8 cellular contexts compared by ENCODE assay signal in the genomic region with DNA sequence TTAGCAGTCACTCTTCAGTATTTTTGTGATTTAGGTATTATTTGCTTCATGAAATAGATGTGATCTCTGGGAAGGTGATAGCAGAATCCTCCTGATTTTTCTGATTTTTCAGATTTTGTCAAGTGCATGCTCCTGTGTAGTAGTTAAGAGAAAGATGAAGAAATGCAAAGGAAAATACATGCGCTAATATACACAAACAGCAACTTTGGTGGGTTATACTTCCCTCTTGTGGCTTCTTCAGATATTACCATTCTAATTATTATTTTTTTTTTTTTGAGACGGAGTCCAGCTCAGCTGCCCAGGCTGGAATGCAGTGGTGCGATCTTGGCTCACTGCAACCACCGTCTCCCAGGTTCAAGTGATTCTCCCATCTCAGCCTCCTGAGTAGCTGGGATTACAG. TPM values are rescaled to one million over a fixed set of nuclear protein-coding genes. Genes with fewer than 3 reads are reported as not detected.
DNase-seq lines count a peak whose midpoint lies in the region; ATAC-seq, FAIRE-seq and TF ChIP-seq lines count a peak whose summit lies in the region.

No MANE protein-coding gene starts in this region.

- H3K36me3 ChIP-seq in astrocyte (ENCODE audit: insufficient read depth, low read length) = peaks cover 11% of the 10 kb centered on the region

- H3K4me3 ChIP-seq in astrocyte (ENCODE audit: insufficient read depth, low read depth, low read length) = no peak overlapping the region

- H3K27ac Mint-ChIP-seq in astrocyte (ENCODE audit: unreplicated experiment) = no peak overlapping the region

- no peaks in the 10 kb centered on the region for H3K27me3 ChIP-seq in astrocyte (ENCODE audit: insufficient read depth, low read length)

- no peak overlapping the region for H3K4me2 ChIP-seq in astrocyte (ENCODE audit: low read length)

- no peak overlapping the region for H2AFZ ChIP-seq in astrocyte (ENCODE audit: low read depth, low read length)

- peaks cover 23% of the 10 kb centered on the region for H3K4me1 ChIP-seq in astrocyte (ENCODE audit: insufficient read depth, low read length)

- H3K36me3 Mint-ChIP-seq in astrocyte (ENCODE audit: low read depth, unreplicated experiment) = no peaks in the 10 kb centered on the region

- no peaks in the 10 kb centered on the region for H3K27me3 Mint-ChIP-seq in astrocyte (ENCODE audit: low read depth, unreplicated experiment)

- H3K9me3 ChIP-seq in astrocyte (ENCODE audit: insufficient read depth, low read depth, low read length) = no peaks in the 10 kb centered on the region

- H3K27ac ChIP-seq in astrocyte (ENCODE audit: low read depth, low read length) = no peak overlapping the region

- FAIRE-seq in astrocyte (lab: Jason Lieb, UNC) = no peak

- TF ChIP-seq CTCF in GM10266 (IDR thresholded peaks at IDR 0.05; ENCODE audit: control insufficient read depth, insufficient read depth, low read depth, missing control alignments) (peak; percentile 25), astrocyte (IDR thresholded peaks at IDR 0.05; ENCODE audit: insufficient read depth, low read depth, low read length) (peak; percentile 38)

- H4K20me1 ChIP-seq in astrocyte (ENCODE audit: insufficient read depth, low read length) = peaks cover 7% of the 10 kb centered on the region

- peak; percentile 80 for ATAC-seq in left lobe of liver

- DNase-seq in AG08396 (ENCODE audit: low spot score) = peak; percentile 28
- peak; percentile 28 for DNase-seq in GM10266 (ENCODE audit: extremely low spot score)
- DNase-seq in HT1080 (ENCODE audit: low read depth) = peak; percentile 54
- no peak for DNase-seq in astrocyte (ENCODE audit: low read depth)
- DNase-seq in left lobe of liver (ENCODE audit: low spot score) = no peak
- DNase-seq in NCI-H1048 (lab: John Stamatoyannopoulos, UW) = no peak
- no peak for DNase-seq in stimulated activated naive CD4-positive, alpha-beta T cell treated with Interleukin-2 at 50 U/mL for 16 hours (lab: John Stamatoyannopoulos, UW)
- no peak for DNase-seq in activated gamma-delta T cell treated with Interleukin-2 at 50 U/mL for 16 hours

- no peak overlapping the region for H3K9ac ChIP-seq in astrocyte (ENCODE audit: low read length)

- H3K4me3 Mint-ChIP-seq in astrocyte (ENCODE audit: unreplicated experiment) = no peak overlapping the region

- peaks cover 16% of the 10 kb centered on the region for H3K4me1 Mint-ChIP-seq in astrocyte (ENCODE audit: low read depth, unreplicated experiment)

- H3K79me2 ChIP-seq in astrocyte (ENCODE audit: insufficient read depth, low read length) = peaks cover 18% of the 10 kb centered on the region

- H3K9me3 Mint-ChIP-seq in astrocyte (ENCODE audit: unreplicated experiment) = no peaks in the 10 kb centered on the region

RNA-seq across cellular contexts. Expression of gene LMNB1, which starts 31.7 kb away (rescaled TPM):
- total RNA-seq in HT1080 (2014; rRNA removed; shearing (Covaris generic)) = 91.0 and 129 TPM in 2 replicates
- polyA plus RNA-seq in HT1080 (2015; cell fraction: cytosol; rRNA removed) = 85.9 and 93.6 TPM in 2 replicates
- polyA plus RNA-seq in HT1080 (2015; cell fraction: nucleus; rRNA removed) = 162 and 170 TPM in 2 replicates
- total RNA-seq in astrocyte = 8.1 and 12.7 TPM in 2 replicates
- total RNA-seq in left lobe of liver = 4.6 TPM

Comparison
In these comparisons a context has a peak if more than half of its experiments do, and no peak if none do; other contexts are left out.
1. DNase-seq: peak in AG08396 (single experiment), GM10266 (single experiment) and HT1080 (single experiment); none in astrocyte (single experiment), left lobe of liver (single experiment), NCI-H1048 (single experiment), stimulated activated naive CD4-positive, alpha-beta T cell treated with Interleukin-2 at 50 U/mL for 16 hours (single experiment) and activated gamma-delta T cell treated with Interleukin-2 at 50 U/mL for 16 hours (single experiment).